Comparison of ENCODE assay signal across 13 cellular contexts in the genomic region with DNA sequence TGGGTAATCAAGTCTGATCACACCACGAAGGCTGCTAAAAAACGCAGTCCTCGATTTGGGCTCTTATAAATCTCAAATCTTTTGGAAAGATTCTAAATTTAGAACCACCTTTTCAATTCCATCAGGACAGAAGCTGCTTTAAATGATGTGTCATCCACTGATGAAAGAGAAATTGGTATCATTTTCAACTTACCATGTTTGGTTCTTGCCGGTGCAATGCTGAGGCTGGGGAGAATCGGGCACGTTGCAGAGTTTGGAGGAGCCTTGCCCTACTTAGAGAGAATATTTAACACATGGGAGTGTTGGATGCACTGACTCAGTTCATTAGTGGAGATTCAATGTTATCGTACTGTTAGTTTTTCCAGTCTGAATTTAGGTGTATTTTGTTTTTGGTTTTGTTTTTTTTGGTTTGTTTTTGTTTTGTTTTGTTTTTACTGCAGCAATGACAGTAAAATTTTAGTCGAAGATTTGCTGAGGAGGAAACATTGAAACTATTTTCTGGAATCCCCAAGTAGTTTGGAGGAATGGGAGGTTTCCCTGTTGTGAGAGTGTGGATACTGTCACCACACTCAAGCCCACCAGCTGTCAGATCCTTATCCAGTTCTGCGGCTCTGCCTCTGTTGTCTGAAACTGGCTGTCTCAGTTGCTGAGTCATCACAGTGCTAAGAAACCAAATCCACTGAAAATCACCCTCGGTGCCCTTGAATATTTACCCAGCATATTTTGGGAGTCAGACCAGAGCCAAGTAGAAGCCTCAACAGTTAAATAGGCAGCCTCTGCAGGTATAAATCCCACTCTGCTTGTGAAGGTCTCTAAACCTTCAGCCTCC.
DNase-seq lines count a peak whose midpoint lies in the region; ATAC-seq and TF ChIP-seq lines count a peak whose summit lies in the region.
"Had no signal": no experiment of that assay in that cellular context is flagged by ENCODE, and none has a peak within 500 bp of the region (broad histone marks: within the 10 kb centered on the region; RNA-seq: fewer than 3 reads in every experiment).

No MANE protein-coding gene starts in this region.

- intact Hi-C loops in body of pancreas (cut with DNase I) = no loop called here

- peak; percentile 24 to 54 for DNase-seq in SHP77 (lab: John Stamatoyannopoulos, UW)
- no peak for DNase-seq in SHP77 treated with DMSO at 0.1 percent for 48 hours (lab: John Stamatoyannopoulos, UW)
- DNase-seq in WTC11 (ENCODE audit: low spot score) = no peak
- peak; percentile 89 for DNase-seq in islet precursor cell
- peak; percentile 70 for DNase-seq in superior temporal gyrus (ENCODE audit: extremely low spot score)
- no peak for DNase-seq in body of pancreas
- DNase-seq: lower lobe of right lung, NCI-H774 had no signal

- no peaks in the 10 kb centered on the region for H3K9me3 ChIP-seq in body of pancreas
- H3K9me3 ChIP-seq: lower lobe of right lung had no signal

- ATAC-seq in WTC11 = peak; percentile 32; the same call in 1 of the 2 replicates
- no peak for ATAC-seq in body of pancreas
- no peak for ATAC-seq in GM18861 (IDR thresholded peaks at IDR 0.05; ENCODE audit: unreplicated experiment)
- no peak for ATAC-seq in GM21526 (IDR thresholded peaks at IDR 0.05; ENCODE audit: low FRiP score, unreplicated experiment)
- ATAC-seq: lower lobe of right lung, right cardiac atrium had no signal

- H3K4me3 ChIP-seq in body of pancreas = no peak overlapping the region
- H3K4me3 ChIP-seq: lower lobe of right lung had no signal

- TF ChIP-seq POLR2A in body of pancreas (IDR thresholded peaks at IDR 0.05) = no peak

- TF ChIP-seq CTCF in WTC11 (IDR thresholded peaks at IDR 0.05) = no peak
- no peak for TF ChIP-seq CTCF in body of pancreas (IDR thresholded peaks at IDR 0.05)

- no peaks in the 10 kb centered on the region for H3K27me3 ChIP-seq in body of pancreas

- H3K36me3 ChIP-seq in body of pancreas (replicated peaks in 1 of 2; ENCODE audit: insufficient read depth in 1 of 2, low read depth in 2 of 2) = no peaks in the 10 kb centered on the region
- H3K36me3 ChIP-seq: lower lobe of right lung had no signal

- no peaks in the 10 kb centered on the region for H3K36me3 Mint-ChIP-seq in WTC11
- H3K36me3 Mint-ChIP-seq: activated naive CD4-positive, alpha-beta T cell treated with anti-CD3 and anti-CD28 coated beads, Interleukin-2, amount 50 U/mL, for 24 hours had no signal

- peaks cover 4% of the 10 kb centered on the region for H3K9me3 Mint-ChIP-seq in WTC11

- H3K27ac ChIP-seq in body of pancreas = no peak overlapping the region
- H3K27ac ChIP-seq: HL-60, lower lobe of right lung had no signal

- WGBS in body of pancreas, 2 donors = 62 to 64% methylated on average over 10 of the region's 10 CpGs

- no peak overlapping the region for H3K4me3 Mint-ChIP-seq in WTC11
- H3K4me3 Mint-ChIP-seq: activated naive CD4-positive, alpha-beta T cell treated with anti-CD3 and anti-CD28 coated beads, Interleukin-2, amount 50 U/mL, for 24 hours had no signal

- H3K27me3 Mint-ChIP-seq in WTC11 (ENCODE audit: low read depth) = no peaks in the 10 kb centered on the region; the same call in 1 of the 2 replicates
- H3K27me3 Mint-ChIP-seq: activated naive CD4-positive, alpha-beta T cell treated with anti-CD3 and anti-CD28 coated beads, Interleukin-2, amount 50 U/mL, for 24 hours had no signal

- H3K27ac Mint-ChIP-seq in WTC11 = no peak overlapping the region
- H3K27ac Mint-ChIP-seq: activated naive CD4-positive, alpha-beta T cell treated with anti-CD3 and anti-CD28 coated beads, Interleukin-2, amount 50 U/mL, for 24 hours had no signal

- H3K4me1 ChIP-seq in body of pancreas = no peaks in the 10 kb centered on the region
- H3K4me1 ChIP-seq: lower lobe of right lung had no signal

- POLR2A ChIA-PET in WTC11 (lab: Charles Lee) = no interaction called here

- peaks cover 35% of the 10 kb centered on the region for H3K4me1 Mint-ChIP-seq in WTC11
- H3K4me1 Mint-ChIP-seq: activated naive CD4-positive, alpha-beta T cell treated with anti-CD3 and anti-CD28 coated beads, Interleukin-2, amount 50 U/mL, for 24 hours had no signal

- CTCF ChIA-PET in WTC11 (lab: Charles Lee) = interaction anchor here (1.0 kb wide), 1 partner anchor 20 kb away, joined by 4 read pairs; no protein-coding TSS in a partner anchor

TF ChIP-seq in WTC11, 78 proteins besides CTCF, POLR2A, EP300 and RAD21:
- no peak for TF ChIP-seq SOX15 (CRISPR knock-in tag; IDR thresholded peaks at IDR 0.05)
- no peak for TF ChIP-seq FOXP1 (CRISPR knock-in tag; IDR thresholded peaks at IDR 0.05; ENCODE audit: borderline replicate concordance)
- no peak for TF ChIP-seq EMX1 (CRISPR knock-in tag; IDR thresholded peaks at IDR 0.05)
- no peak for TF ChIP-seq JAZF1 (CRISPR knock-in tag; IDR thresholded peaks at IDR 0.05)
- TF ChIP-seq, protein P1, sequence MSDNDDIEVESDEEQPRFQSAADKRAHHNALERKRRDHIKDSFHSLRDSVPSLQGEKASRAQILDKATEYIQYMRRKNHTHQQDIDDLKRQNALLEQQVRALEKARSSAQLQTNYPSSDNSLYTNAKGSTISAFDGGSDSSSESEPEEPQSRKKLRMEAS (CRISPR knock-in tag; IDR thresholded peaks at IDR 0.05) = no peak
- TF ChIP-seq MXD4 (CRISPR knock-in tag; IDR thresholded peaks at IDR 0.05; ENCODE audit: borderline replicate concordance) = no peak
- TF ChIP-seq RELA (CRISPR knock-in tag; IDR thresholded peaks at IDR 0.05; ENCODE audit: borderline replicate concordance) = no peak
TF ChIP-seq in WTC11: peak in this region for 0.

Comparison
In these comparisons a context has a peak if more than half of its experiments do, and no peak if none do; other contexts are left out.
1. DNase-seq: peak in SHP77 (2 of 2), islet precursor cell (single experiment) and superior temporal gyrus (single experiment); none in SHP77 treated with DMSO at 0.1 percent for 48 hours (single experiment), WTC11 (single experiment) and body of pancreas (0 of 4).